ENCODE assay signal across 28 cellular contexts in the genomic region with DNA sequence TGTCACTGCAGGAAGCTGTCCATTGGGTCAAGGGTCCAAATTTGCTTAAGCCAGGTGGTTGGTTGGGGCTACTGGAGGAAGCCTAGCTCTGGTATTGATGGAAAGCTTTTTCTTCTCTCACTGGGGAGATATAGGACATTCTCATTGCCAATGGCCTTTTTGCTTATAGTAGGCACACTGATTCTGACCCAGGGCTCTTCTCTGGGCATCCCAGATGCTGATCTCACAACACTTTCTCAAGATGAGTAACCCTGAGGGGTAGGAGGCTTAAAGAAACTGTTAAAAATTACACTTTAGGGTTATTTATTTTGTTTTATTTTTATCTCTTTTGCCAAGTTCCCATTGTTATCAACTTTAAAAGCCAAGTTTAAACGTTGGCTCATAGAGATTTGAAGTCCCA.
"Had no signal": no experiment of that assay in that cellular context is flagged by ENCODE, and none has a peak within 500 bp of the region (broad histone marks: within the 10 kb centered on the region; RNA-seq: fewer than 3 reads in every experiment).

No MANE protein-coding gene starts in this region.

- H3K27me3 Mint-ChIP-seq: activated B cell treated with CpG ODN at 0.5 μM for 24 hours; activated CD4-positive, alpha-beta T cell treated with anti-CD3 and anti-CD28 coated beads for 36 hours; activated naive CD8-positive, alpha-beta T cell; central memory CD8-positive, alpha-beta T cell; dendritic cell treated with granulocyte-macrophage colony-stimulating factor and Interleukin-4, amounts not matched to agents 40 ng/mL and 50 ng/mL, for 4 days; naive B cell; progenitor cell of endocrine pancreas had no signal

- ATAC-seq: activated CD4-positive, alpha-beta T cell treated with anti-CD3 and anti-CD28 coated beads for 36 hours; activated T-cell treated with anti-CD3 and anti-CD28 coated beads, Interleukin-2, amount 50 U/mL, for 72 hours; foreskin keratinocyte; heart left ventricle; left colon; right lobe of liver; stimulated activated naive CD8-positive, alpha-beta T cell treated with anti-CD3 and anti-CD28 coated beads, Interleukin-15, Interleukin-2, amounts not matched to agents 100 U/mL and 50 U/mL, for 24 hours had no signal

- H3K9me3 Mint-ChIP-seq: endodermal cell had no signal

- H3K4me3 Mint-ChIP-seq: activated B cell treated with CpG ODN at 0.5 μM for 24 hours; activated CD4-positive, alpha-beta T cell treated with anti-CD3 and anti-CD28 coated beads for 36 hours; activated naive CD8-positive, alpha-beta T cell; activated T-cell treated with anti-CD3 and anti-CD28 coated beads, Interleukin-2, amount 50 U/mL, for 72 hours; central memory CD8-positive, alpha-beta T cell; dendritic cell treated with granulocyte-macrophage colony-stimulating factor and Interleukin-4, amounts not matched to agents 40 ng/mL and 50 ng/mL, for 4 days; endodermal cell; immature natural killer cell; naive B cell; nephron progenitor cell had no signal

- H3K36me3 Mint-ChIP-seq: activated naive CD8-positive, alpha-beta T cell; naive B cell had no signal

- H3K4me1 Mint-ChIP-seq: activated B cell treated with CpG ODN at 0.5 μM for 24 hours; activated CD4-positive, alpha-beta T cell treated with anti-CD3 and anti-CD28 coated beads for 36 hours; central memory CD8-positive, alpha-beta T cell; immature natural killer cell; naive B cell; nephron progenitor cell had no signal

- H3K27ac Mint-ChIP-seq: activated B cell treated with CpG ODN at 0.5 μM for 24 hours; activated CD4-positive, alpha-beta T cell treated with anti-CD3 and anti-CD28 coated beads for 36 hours; activated naive CD8-positive, alpha-beta T cell; activated T-cell treated with anti-CD3 and anti-CD28 coated beads, Interleukin-2, amount 50 U/mL, for 72 hours; dendritic cell treated with granulocyte-macrophage colony-stimulating factor and Interleukin-4, amounts not matched to agents 40 ng/mL and 50 ng/mL, for 4 days; endodermal cell; immature natural killer cell; naive B cell; nephron progenitor cell; progenitor cell of endocrine pancreas had no signal

- DNase-seq: activated B cell treated with CpG ODN at 0.5 μM for 24 hours; activated CD4-positive, alpha-beta T cell treated with anti-CD3 and anti-CD28 coated beads for 36 hours; activated CD4-positive, alpha-beta T cell treated with anti-CD3 and anti-CD28 coated beads, Interleukin-2, amount 50 U/mL, for 4 hours; activated effector memory CD4-positive, alpha-beta T cell treated with Interleukin-2 at 50 U/mL for 16 hours; activated naive CD4-positive, alpha-beta T cell treated with Interleukin-2 at 50 U/mL for 16 hours; activated T-cell treated with anti-CD3 and anti-CD28 coated beads for 4 hours; activated T-cell treated with anti-CD3 and anti-CD28 coated beads, Interleukin-2, amount 50 U/mL, for 72 hours; anterior cingulate cortex; endodermal cell; foreskin keratinocyte; heart left ventricle; hypothalamus; immature natural killer cell; kidney; left colon; mammary epithelial cell; naive B cell; nephron progenitor cell; ovary; right lobe of liver; stimulated activated CD4-positive, alpha-beta T cell treated with anti-CD3 and anti-CD28 coated beads, Interleukin-4, amount 100 ng/mL, for 1 hour; stimulated activated naive CD8-positive, alpha-beta T cell treated with anti-CD3 and anti-CD28 coated beads, Interleukin-15, Interleukin-2, amounts not matched to agents 100 U/mL and 50 U/mL, for 24 hours; testis; transverse colon had no signal
